Comparison of ENCODE assay signal across 11 cellular contexts in the genomic region with DNA sequence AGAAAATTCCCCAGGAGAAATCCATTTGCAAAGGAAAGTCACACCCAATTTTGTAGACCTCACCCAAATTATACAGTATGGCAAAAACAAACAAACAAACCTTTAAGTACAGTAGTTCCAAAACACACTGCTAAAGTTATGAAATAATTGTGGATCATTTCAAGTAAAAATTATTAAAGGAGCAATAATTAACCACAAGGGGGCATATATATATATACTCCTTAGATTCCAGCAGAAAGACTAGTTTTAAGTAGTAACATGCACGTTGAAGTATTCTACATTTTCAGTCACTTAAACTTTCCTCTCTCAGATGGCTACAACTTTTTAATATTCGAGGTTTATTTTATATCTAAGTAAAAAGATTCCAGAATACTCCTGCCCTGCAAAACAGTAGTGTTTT. TPM values are rescaled to one million over a fixed set of nuclear protein-coding genes. Genes with fewer than 3 reads are reported as not detected.
A peak's percentile ranks its signal among the peaks of the same experiment; 100 is the strongest.
DNase-seq lines count a peak whose midpoint lies in the region; ATAC-seq and TF ChIP-seq lines count a peak whose summit lies in the region.
"Had no signal": no experiment of that assay in that cellular context is flagged by ENCODE, and none has a peak within 500 bp of the region (broad histone marks: within the 10 kb centered on the region; RNA-seq: fewer than 3 reads in every experiment).

No MANE protein-coding gene starts in this region.

- H3K36me3 Mint-ChIP-seq in endodermal cell (ENCODE audit: low read depth), result peaks cover 6% of the 10 kb centered on the region

- intact Hi-C loops in psoas muscle (cut with DNase I), result loop anchor here (5.0 to 10.0 kb wide), 3 partner anchors 59 to 221 kb away; a partner anchor contains a TSS

- peak; percentile 43 for DNase-seq in EH (ENCODE audit: low read depth)
- DNase-seq in endodermal cell, result no peak
- no peak for DNase-seq in psoas muscle
- no peak for DNase-seq in activated gamma-delta T cell treated with Interleukin-2 at 50 U/mL for 16 hours
- no peak for DNase-seq in activated CD8-positive, alpha-beta memory T cell treated with anti-CD3 and anti-CD28 coated beads, Interleukin-2, amount 50 U/mL, for 48 hours
- DNase-seq: activated CD4-positive, alpha-beta T cell treated with anti-CD3 and anti-CD28 coated beads, Interleukin-2, amount 50 U/mL, for 48 hours; cortex of kidney; NCI-H82 had no signal

- H3K27me3 Mint-ChIP-seq in endodermal cell (ENCODE audit: insufficient read depth), result no peaks in the 10 kb centered on the region

- H3K4me3 ChIP-seq in OCI-LY3 (ENCODE audit: low read length), result no peak overlapping the region
- no peak overlapping the region for H3K4me3 ChIP-seq in endodermal cell (ENCODE audit: low read length)
- no peak overlapping the region for H3K4me3 ChIP-seq in psoas muscle

- H2AFZ ChIP-seq in OCI-LY3 (ENCODE audit: low read depth, low read length), result no peak overlapping the region

- H3K9me3 ChIP-seq in OCI-LY3 (ENCODE audit: insufficient read depth, low read length) (no peaks in the 10 kb centered on the region), endodermal cell (ENCODE audit: control insufficient read depth, low read length) (no peaks in the 10 kb centered on the region), psoas muscle (no peaks in the 10 kb centered on the region)

- H3K4me1 Mint-ChIP-seq in endodermal cell, result no peaks in the 10 kb centered on the region

- peak; percentile 37 for TF ChIP-seq CTCF in OCI-LY3 (IDR thresholded peaks at IDR 0.05; ENCODE audit: low read depth, low read length)
- peak; percentile 61 for TF ChIP-seq CTCF in endodermal cell (conservative IDR thresholded peaks at IDR 0.05)
- TF ChIP-seq CTCF in psoas muscle (IDR thresholded peaks at IDR 0.05), result peak; percentile 31

- 80 to 100% methylated on average over 1 to 2 of the region's 2 CpGs for WGBS in endodermal cell (ENCODE audit: insufficient coverage in 1 of 2, insufficient read length in 1 of 2), 2 experiments
- 24 to 43% (median 30%) methylated on average over 2 of the region's 2 CpGs for WGBS in psoas muscle, 3 donors

- H3K9ac ChIP-seq in OCI-LY3 (ENCODE audit: low read length), result no peak overlapping the region
- H3K9ac ChIP-seq in endodermal cell (ENCODE audit: extremely low read depth, low read length, poor library complexity, severe bottlenecking), result no peak overlapping the region

- no peak overlapping the region for H3K4me2 ChIP-seq in OCI-LY3 (ENCODE audit: low read length)

- peaks cover 23% of the 10 kb centered on the region for H3K36me3 ChIP-seq in OCI-LY3 (replicated peaks; ENCODE audit: low read depth, low read length)
- H3K36me3 ChIP-seq in endodermal cell (ENCODE audit: control insufficient read depth, insufficient read depth, low read length), result peaks cover 17% of the 10 kb centered on the region
- peaks cover 0 to 19% of the 10 kb centered on the region in 2 donors for H3K36me3 ChIP-seq in psoas muscle (ENCODE audit: insufficient read depth in 1 of 2, low read depth in 1 of 2)

- no peaks in the 10 kb centered on the region for H3K79me2 ChIP-seq in OCI-LY3 (ENCODE audit: low read length)

- H3K27ac Mint-ChIP-seq in endodermal cell, result no peak overlapping the region

- no peaks in the 10 kb centered on the region; the same call in 1 of the 2 replicates for H4K20me1 ChIP-seq in OCI-LY3 (ENCODE audit: insufficient read depth, low read length)

- H3K9me3 Mint-ChIP-seq in endodermal cell, result no peaks in the 10 kb centered on the region

- ATAC-seq in psoas muscle (no peak), GM18873 (IDR thresholded peaks at IDR 0.05; ENCODE audit: low FRiP score, unreplicated experiment) (no peak), GM21381 (IDR thresholded peaks at IDR 0.05; ENCODE audit: unreplicated experiment) (no peak)

- H3K4me1 ChIP-seq in OCI-LY3 (ENCODE audit: low read length) (no peaks in the 10 kb centered on the region), endodermal cell (ENCODE audit: control insufficient read depth, insufficient read depth, low read length) (peaks cover 4% of the 10 kb centered on the region), psoas muscle (peaks cover 9% of the 10 kb centered on the region)

- H3K27ac ChIP-seq in OCI-LY3 (ENCODE audit: low read length), result no peak overlapping the region
- H3K27ac ChIP-seq in endodermal cell (ENCODE audit: low read depth, low read length), result no peak overlapping the region
- no peak overlapping the region for H3K27ac ChIP-seq in psoas muscle

- H3K27me3 ChIP-seq in OCI-LY3 (ENCODE audit: low read depth, low read length) (no peaks in the 10 kb centered on the region), endodermal cell (ENCODE audit: control insufficient read depth, insufficient read depth, low read length, poor library complexity, severe bottlenecking) (no peaks in the 10 kb centered on the region), psoas muscle (ENCODE audit: insufficient read depth in 3 of 3, low read length in 2 of 3) (no peaks in the 10 kb centered on the region)

- no peak overlapping the region for H3K4me3 Mint-ChIP-seq in endodermal cell

RNA-seq across cellular contexts. Expression of a gene that starts 26.8 kb away (rescaled TPM):
- total RNA-seq in endodermal cell (10 to 100 TPM; 34.7 to 42.2 TPM), psoas muscle (10 to 100 TPM; 16.6 to 42.2 (median 36.1) TPM)
- polyA plus RNA-seq in endodermal cell (2013, experiment 1 of 2), result 32.0 TPM
- polyA plus RNA-seq in endodermal cell (2013, experiment 2 of 2), result 31.3 TPM
- polyA plus RNA-seq in psoas muscle, result 10 to 100 TPM in 2 of 3 donors, 1 to 10 TPM in 1; 5.0 to 13.7 (median 11.7) TPM

RNA-seq across cellular contexts. Expression of a gene that starts 54.3 kb away (rescaled TPM):
- total RNA-seq in endodermal cell (not detected), psoas muscle (10 to 100 TPM; 17.4 to 37.0 (median 32.8) TPM)
- polyA plus RNA-seq in endodermal cell (2013, experiment 1 of 2), result not detected
- not detected for polyA plus RNA-seq in endodermal cell (2013, experiment 2 of 2)
- polyA plus RNA-seq in psoas muscle, result 10 to 100 TPM in 1 of 3 donors, 1 to 10 TPM in 2; 5.2 to 12.9 (median 5.7) TPM

RNA-seq across cellular contexts. Expression of a gene that starts 59.1 kb away (rescaled TPM):
- total RNA-seq in endodermal cell, result 1 to 10 TPM; 7.1 to 7.9 TPM
- polyA plus RNA-seq in endodermal cell (2013, experiment 1 of 2), result 2.5 TPM
- polyA plus RNA-seq in endodermal cell (2013, experiment 2 of 2), result 2.2 TPM
- 100 to 1,000 TPM in 3 of 4 donors, 10 to 100 TPM in 1; 45.4 to 120 (median 110) TPM for total RNA-seq in psoas muscle
- polyA plus RNA-seq in psoas muscle, result 10 to 100 TPM; 23.5 to 67.7 (median 57.9) TPM

Comparison
In these comparisons a context has a peak if more than half of its experiments do, and no peak if none do; other contexts are left out.
1. RNA of a gene that starts 54.3 kb away (total RNA-seq): 17.4 to 37.0 TPM in psoas muscle; not detected in endodermal cell; every median in the first group is over 10 times any median in the second.
2. RNA of a gene that starts 59.1 kb away (total RNA-seq): 45.4 to 120 TPM in psoas muscle; 7.1 to 7.9 TPM in endodermal cell; every median in the first group is over 4 times any median in the second.
3. Peak in every context shown above with its lines, with median percentiles within 50 percentile points of each other: CTCF ChIP-seq.